In genomic region chr16:18591908-18592307, GRCh38 we compare ENCODE assay signal across 8 cellular contexts. TPM values are rescaled to one million over a fixed set of nuclear protein-coding genes. Genes with fewer than 3 reads are reported as not detected.
DNase-seq lines count a peak whose midpoint lies in the region; ATAC-seq and TF ChIP-seq lines count a peak whose summit lies in the region.
"Not testable (repeated sequence)": the region's sequence is repeated elsewhere in the genome, so short reads cannot be mapped to it uniquely, and the experiment has no call there.

No MANE protein-coding gene starts in this region.

- not testable (repeated sequence) for H3K27ac ChIP-seq in A673 (ENCODE audit: low read depth, low read length, poor library complexity, severe bottlenecking); mesenchymal stem cell (ENCODE audit: low read length, poor library complexity, severe bottlenecking)

- TF ChIP-seq CTCF in A673 (conservative IDR thresholded peaks at IDR 0.05; ENCODE audit: low read depth, low read length): peak; percentile 39; the same call in 1 of the 2 replicates
- TF ChIP-seq CTCF in GM12872 (IDR thresholded peaks at IDR 0.05; ENCODE audit: insufficient read depth, low read depth, low read length): peak; percentile 12; the same call in 2 of the 3 replicates
- TF ChIP-seq CTCF in astrocyte of the cerebellum (IDR thresholded peaks at IDR 0.05; ENCODE audit: low read depth, low read length, missing control alignments): peak; percentile 5
- TF ChIP-seq CTCF in fibroblast of pulmonary artery (IDR thresholded peaks at IDR 0.05; ENCODE audit: low read length, missing control alignments): not testable (repeated sequence)

- not testable (repeated sequence) for H2BK5ac ChIP-seq in mesenchymal stem cell (ENCODE audit: low read depth, low read length, poor library complexity, severe bottlenecking)

- intact Hi-C loops in A673 (cut with micrococcal nuclease; ENCODE audit: unreplicated experiment): not testable (repeated sequence)

- H3K4me1 ChIP-seq in A673 (ENCODE audit: insufficient read depth, low read length, poor library complexity, severe bottlenecking); mesenchymal stem cell (ENCODE audit: control insufficient read depth, insufficient read depth, low read depth, low read length): not testable (repeated sequence)

- not testable (repeated sequence) for H2AK5ac ChIP-seq in mesenchymal stem cell (ENCODE audit: low read length, severe bottlenecking)

- not testable (repeated sequence) for H3K27me3 ChIP-seq in A673 (replicated peaks; ENCODE audit: insufficient read depth, low read depth, low read length, poor library complexity); MG63; mesenchymal stem cell (ENCODE audit: control insufficient read depth in 1 of 2, insufficient read depth in 1 of 2, low read length in 2 of 2)

- not testable (repeated sequence) for H3K4ac ChIP-seq in mesenchymal stem cell (ENCODE audit: low read depth in 1 of 2, low read length in 2 of 2)

- not testable (repeated sequence) for H2BK120ac ChIP-seq in mesenchymal stem cell (ENCODE audit: low read depth, low read length)

- H4K8ac ChIP-seq in mesenchymal stem cell (ENCODE audit: low read length): not testable (repeated sequence)

- DNase-seq in A673 (ENCODE audit: low spot score) (peak; percentile 67), MG63 (peak; percentile 56), NCI-H82 (lab: John Stamatoyannopoulos, UW) (peak; percentile 84), astrocyte of the cerebellum (ENCODE audit: low read depth) (peak; percentile 1), fibroblast of pulmonary artery (ENCODE audit: low read depth) (peak; percentile 40), mesenchymal stem cell (peak; percentile 34)
- DNase-seq in T-helper 17 cell: not testable (repeated sequence)

- H3K23ac ChIP-seq in mesenchymal stem cell (ENCODE audit: low read length in 2 of 2): not testable (repeated sequence)

- not testable (repeated sequence) for H3K79me1 ChIP-seq in mesenchymal stem cell (replicated peaks; ENCODE audit: low read length, poor library complexity, severe bottlenecking)

- H3K36me3 Mint-ChIP-seq in T-helper 17 cell (ENCODE audit: low read depth): not testable (repeated sequence)

- H2BK15ac ChIP-seq in mesenchymal stem cell (ENCODE audit: low read depth, poor library complexity, severe bottlenecking): not testable (repeated sequence)

- POLR2A ChIA-PET in A673 (lab: Charles Lee; ENCODE audit: low non-redundant PET): not testable (repeated sequence)

- H3K4me2 ChIP-seq in mesenchymal stem cell (ENCODE audit: low read length, poor library complexity, severe bottlenecking): not testable (repeated sequence)

- not testable (repeated sequence) for H3K4me3 ChIP-seq in A673 (ENCODE audit: low read depth, low read length, poor library complexity, severe bottlenecking); MG63; astrocyte of the cerebellum (ENCODE audit: low read depth, low read length); fibroblast of pulmonary artery (replicated peaks; ENCODE audit: low read depth, low read length); mesenchymal stem cell (ENCODE audit: insufficient read depth in 1 of 2, low read depth in 1 of 2, low read length in 2 of 2)

- not testable (repeated sequence) for H3K4me3 Mint-ChIP-seq in T-helper 17 cell

- H2BK12ac ChIP-seq in mesenchymal stem cell (ENCODE audit: low read length in 2 of 2): not testable (repeated sequence)

- H2AFZ ChIP-seq in mesenchymal stem cell (ENCODE audit: low read depth, low read length): not testable (repeated sequence)

- in situ Hi-C loops in astrocyte of the cerebellum (cut with HindIII; ENCODE audit: low sequenced_read_pairs): not testable (repeated sequence)

- not testable (repeated sequence) for H3K36me3 ChIP-seq in A673 (ENCODE audit: insufficient read depth, low read length, poor library complexity, severe bottlenecking); MG63; mesenchymal stem cell (ENCODE audit: control insufficient read depth in 1 of 2, insufficient read depth in 2 of 2, low read depth in 1 of 2, low read length in 2 of 2)

- H3K18ac ChIP-seq in mesenchymal stem cell (ENCODE audit: low read depth in 1 of 2, low read length in 2 of 2): not testable (repeated sequence)

- ATAC-seq in T-helper 17 cell: peak; percentile 50

- H3K27ac Mint-ChIP-seq in T-helper 17 cell: not testable (repeated sequence)

- H3K4me1 Mint-ChIP-seq in T-helper 17 cell: not testable (repeated sequence)

- H3K14ac ChIP-seq in mesenchymal stem cell (ENCODE audit: low read length in 2 of 2): not testable (repeated sequence)

- H3K9me3 ChIP-seq in A673 (ENCODE audit: low read depth, low read length, poor library complexity, severe bottlenecking); MG63; T-helper 17 cell (ENCODE audit: control insufficient read depth, low read length, poor library complexity, severe bottlenecking); mesenchymal stem cell (ENCODE audit: control insufficient read depth, low read length): not testable (repeated sequence)

- not testable (repeated sequence) for H3K9ac ChIP-seq in mesenchymal stem cell (ENCODE audit: low read length)

- WGBS in mesenchymal stem cell: 83% methylated on average over 2 of the region's 4 CpGs

- H4K91ac ChIP-seq in mesenchymal stem cell (ENCODE audit: low read length): not testable (repeated sequence)

- BruUV-seq in A673 (replicated peaks; lab: Mats Ljungman, UMichigan): not testable (repeated sequence)

- CTCF ChIA-PET in A673 (lab: Charles Lee): not testable (repeated sequence)

- not testable (repeated sequence) for H3K27me3 Mint-ChIP-seq in T-helper 17 cell

RNA-seq across cellular contexts. Expression of gene NOMO2, which starts 30.0 kb away (rescaled TPM):
- total RNA-seq in A673 (2021) (115 and 116 TPM in 2 replicates), T-helper 17 cell (100 to 1,000 TPM in 1 of 2 donors, 10 to 100 TPM in 1; 75.1 to 122 TPM)
- 197 and 244 TPM in 2 replicates for total RNA-seq in MG63 (2014; rRNA removed; shearing (Covaris generic); ENCODE audit: low replicate concordance)
- polyA plus RNA-seq in mesenchymal stem cell (2013, experiment 1 of 2): 201 TPM
- 200 TPM for polyA plus RNA-seq in mesenchymal stem cell (2013, experiment 2 of 2)
